In the genomic region with DNA sequence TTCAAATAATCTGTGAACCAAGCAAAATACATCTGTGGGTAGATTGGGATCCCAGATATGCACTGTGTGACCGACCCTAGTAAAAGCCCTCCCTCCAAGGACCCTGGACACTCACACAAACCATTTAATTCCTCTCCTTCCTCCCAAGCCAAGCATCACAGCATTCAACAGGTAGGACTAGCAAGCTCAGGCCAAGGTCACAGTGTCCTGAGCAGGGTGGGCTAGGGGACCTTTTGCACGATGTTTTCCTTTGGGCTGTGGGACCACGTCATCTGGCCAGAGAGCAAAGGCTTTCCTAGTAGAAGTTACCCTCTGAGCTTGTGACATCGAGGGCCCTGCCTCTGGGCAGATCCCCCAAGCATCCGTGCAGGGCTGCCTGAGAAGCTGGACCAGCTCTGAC, we compare ENCODE assay signal across 2 cellular contexts.
TF ChIP-seq lines count a peak whose summit lies in the region.

No MANE protein-coding gene starts in this region.

TF ChIP-seq in HEK293, 187 proteins besides CTCF, POLR2A, EP300 and RAD21:
- TF ChIP-seq, protein P1, sequence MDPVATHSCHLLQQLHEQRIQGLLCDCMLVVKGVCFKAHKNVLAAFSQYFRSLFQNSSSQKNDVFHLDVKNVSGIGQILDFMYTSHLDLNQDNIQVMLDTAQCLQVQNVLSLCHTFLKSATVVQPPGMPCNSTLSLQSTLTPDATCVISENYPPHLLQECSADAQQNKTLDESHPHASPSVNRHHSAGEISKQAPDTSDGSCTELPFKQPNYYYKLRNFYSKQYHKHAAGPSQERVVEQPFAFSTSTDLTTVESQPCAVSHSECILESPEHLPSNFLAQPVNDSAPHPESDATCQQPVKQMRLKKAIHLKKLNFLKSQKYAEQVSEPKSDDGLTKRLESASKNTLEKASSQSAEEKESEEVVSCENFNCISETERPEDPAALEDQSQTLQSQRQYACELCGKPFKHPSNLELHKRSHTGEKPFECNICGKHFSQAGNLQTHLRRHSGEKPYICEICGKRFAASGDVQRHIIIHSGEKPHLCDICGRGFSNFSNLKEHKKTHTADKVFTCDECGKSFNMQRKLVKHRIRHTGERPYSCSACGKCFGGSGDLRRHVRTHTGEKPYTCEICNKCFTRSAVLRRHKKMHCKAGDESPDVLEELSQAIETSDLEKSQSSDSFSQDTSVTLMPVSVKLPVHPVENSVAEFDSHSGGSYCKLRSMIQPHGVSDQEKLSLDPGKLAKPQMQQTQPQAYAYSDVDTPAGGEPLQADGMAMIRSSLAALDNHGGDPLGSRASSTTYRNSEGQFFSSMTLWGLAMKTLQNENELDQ (tag by site-specific recombination; IDR thresholded peaks at IDR 0.05; ENCODE audit: low read depth): no peak
- TF ChIP-seq ZNF202 (tag by site-specific recombination; IDR thresholded peaks at IDR 0.05; ENCODE audit: borderline replicate concordance): no peak
- TF ChIP-seq ZNF571 (tag by site-specific recombination; IDR thresholded peaks at IDR 0.05): no peak
- peak; percentile 87; the same call in 1 of the 2 replicates for TF ChIP-seq SCRT1 (tag by site-specific recombination; IDR thresholded peaks at IDR 0.05; ENCODE audit: borderline replicate concordance)
- TF ChIP-seq KLF1 (tag by site-specific recombination; IDR thresholded peaks at IDR 0.05): no peak
- TF ChIP-seq ZNF514 (tag by site-specific recombination; IDR thresholded peaks at IDR 0.05): no peak
- TF ChIP-seq SCRT2 (tag by site-specific recombination; IDR thresholded peaks at IDR 0.05): peak; percentile 95
- TF ChIP-seq, protein P2, sequence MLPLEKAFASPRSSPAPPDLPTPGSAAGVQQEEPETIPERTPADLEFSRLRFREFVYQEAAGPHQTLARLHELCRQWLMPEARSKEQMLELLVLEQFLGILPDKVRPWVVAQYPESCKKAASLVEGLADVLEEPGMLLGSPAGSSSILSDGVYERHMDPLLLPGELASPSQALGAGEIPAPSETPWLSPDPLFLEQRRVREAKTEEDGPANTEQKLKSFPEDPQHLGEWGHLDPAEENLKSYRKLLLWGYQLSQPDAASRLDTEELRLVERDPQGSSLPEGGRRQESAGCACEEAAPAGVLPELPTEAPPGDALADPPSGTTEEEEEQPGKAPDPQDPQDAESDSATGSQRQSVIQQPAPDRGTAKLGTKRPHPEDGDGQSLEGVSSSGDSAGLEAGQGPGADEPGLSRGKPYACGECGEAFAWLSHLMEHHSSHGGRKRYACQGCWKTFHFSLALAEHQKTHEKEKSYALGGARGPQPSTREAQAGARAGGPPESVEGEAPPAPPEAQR (tag by site-specific recombination; IDR thresholded peaks at IDR 0.05): no peak

TF ChIP-seq in IMR-90, 13 proteins besides CTCF, POLR2A, EP300 and RAD21 (continued from another document):
- TF ChIP-seq, protein P3, sequence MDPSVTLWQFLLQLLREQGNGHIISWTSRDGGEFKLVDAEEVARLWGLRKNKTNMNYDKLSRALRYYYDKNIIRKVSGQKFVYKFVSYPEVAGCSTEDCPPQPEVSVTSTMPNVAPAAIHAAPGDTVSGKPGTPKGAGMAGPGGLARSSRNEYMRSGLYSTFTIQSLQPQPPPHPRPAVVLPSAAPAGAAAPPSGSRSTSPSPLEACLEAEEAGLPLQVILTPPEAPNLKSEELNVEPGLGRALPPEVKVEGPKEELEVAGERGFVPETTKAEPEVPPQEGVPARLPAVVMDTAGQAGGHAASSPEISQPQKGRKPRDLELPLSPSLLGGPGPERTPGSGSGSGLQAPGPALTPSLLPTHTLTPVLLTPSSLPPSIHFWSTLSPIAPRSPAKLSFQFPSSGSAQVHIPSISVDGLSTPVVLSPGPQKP (IDR thresholded peaks at IDR 0.05; ENCODE audit: borderline replicate concordance, low read depth, low read length): no peak
- no peak for TF ChIP-seq MXI1 (IDR thresholded peaks at IDR 0.05; ENCODE audit: borderline replicate concordance, low read depth, low read length)
- no peak for TF ChIP-seq CHD1 (IDR thresholded peaks at IDR 0.05; ENCODE audit: low read depth, low read length)
